In the genomic region with DNA sequence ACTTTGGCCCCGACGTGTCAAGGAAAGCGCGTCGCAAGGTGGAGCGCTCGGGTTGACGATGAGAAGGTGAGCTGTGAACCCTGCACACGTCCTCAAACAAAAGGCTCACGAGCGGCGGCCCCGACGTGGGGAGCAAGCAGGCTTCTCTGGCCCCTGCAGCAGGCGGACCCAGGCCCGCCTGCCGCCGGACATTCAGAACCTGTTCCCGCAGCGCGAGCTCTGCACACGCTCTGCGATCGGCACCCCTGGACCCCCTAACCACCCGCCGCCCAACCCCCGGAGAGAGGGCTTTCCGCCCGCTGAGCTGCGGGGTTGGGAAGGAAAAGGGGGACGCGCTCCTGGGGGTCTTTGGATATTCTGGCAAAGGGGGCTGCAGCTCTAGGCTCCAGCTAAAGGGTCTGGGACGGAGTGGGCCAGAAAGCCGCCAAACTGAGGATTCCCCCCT, we compare ENCODE assay signal across 1 cellular context.
TF ChIP-seq lines count a peak whose summit lies in the region.

No MANE protein-coding gene starts in this region.

TF ChIP-seq in neural cell, 6 proteins besides CTCF, POLR2A, EP300 and RAD21:
- TF ChIP-seq, protein P1, sequence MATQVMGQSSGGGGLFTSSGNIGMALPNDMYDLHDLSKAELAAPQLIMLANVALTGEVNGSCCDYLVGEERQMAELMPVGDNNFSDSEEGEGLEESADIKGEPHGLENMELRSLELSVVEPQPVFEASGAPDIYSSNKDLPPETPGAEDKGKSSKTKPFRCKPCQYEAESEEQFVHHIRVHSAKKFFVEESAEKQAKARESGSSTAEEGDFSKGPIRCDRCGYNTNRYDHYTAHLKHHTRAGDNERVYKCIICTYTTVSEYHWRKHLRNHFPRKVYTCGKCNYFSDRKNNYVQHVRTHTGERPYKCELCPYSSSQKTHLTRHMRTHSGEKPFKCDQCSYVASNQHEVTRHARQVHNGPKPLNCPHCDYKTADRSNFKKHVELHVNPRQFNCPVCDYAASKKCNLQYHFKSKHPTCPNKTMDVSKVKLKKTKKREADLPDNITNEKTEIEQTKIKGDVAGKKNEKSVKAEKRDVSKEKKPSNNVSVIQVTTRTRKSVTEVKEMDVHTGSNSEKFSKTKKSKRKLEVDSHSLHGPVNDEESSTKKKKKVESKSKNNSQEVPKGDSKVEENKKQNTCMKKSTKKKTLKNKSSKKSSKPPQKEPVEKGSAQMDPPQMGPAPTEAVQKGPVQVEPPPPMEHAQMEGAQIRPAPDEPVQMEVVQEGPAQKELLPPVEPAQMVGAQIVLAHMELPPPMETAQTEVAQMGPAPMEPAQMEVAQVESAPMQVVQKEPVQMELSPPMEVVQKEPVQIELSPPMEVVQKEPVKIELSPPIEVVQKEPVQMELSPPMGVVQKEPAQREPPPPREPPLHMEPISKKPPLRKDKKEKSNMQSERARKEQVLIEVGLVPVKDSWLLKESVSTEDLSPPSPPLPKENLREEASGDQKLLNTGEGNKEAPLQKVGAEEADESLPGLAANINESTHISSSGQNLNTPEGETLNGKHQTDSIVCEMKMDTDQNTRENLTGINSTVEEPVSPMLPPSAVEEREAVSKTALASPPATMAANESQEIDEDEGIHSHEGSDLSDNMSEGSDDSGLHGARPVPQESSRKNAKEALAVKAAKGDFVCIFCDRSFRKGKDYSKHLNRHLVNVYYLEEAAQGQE (IDR thresholded peaks at IDR 0.05; ENCODE audit: borderline replicate concordance) = no peak
- TF ChIP-seq POLR2AphosphoS5 (IDR thresholded peaks at IDR 0.05) (no peak), TAF1 (IDR thresholded peaks at IDR 0.05; ENCODE audit: low read depth) (no peak), SMC3 (conservative IDR thresholded peaks at IDR 0.05; ENCODE audit: poor library complexity) (no peak), MXI1 (conservative IDR thresholded peaks at IDR 0.05; ENCODE audit: poor library complexity, severe bottlenecking) (no peak), EZH2 (IDR thresholded peaks at IDR 0.05; ENCODE audit: borderline replicate concordance, insufficient read depth, low read length, poor library complexity, severe bottlenecking) (no peak)
TF ChIP-seq in neural cell: peak in this region for 0.
